19 cellular contexts compared by ENCODE assay signal in the genomic region with DNA sequence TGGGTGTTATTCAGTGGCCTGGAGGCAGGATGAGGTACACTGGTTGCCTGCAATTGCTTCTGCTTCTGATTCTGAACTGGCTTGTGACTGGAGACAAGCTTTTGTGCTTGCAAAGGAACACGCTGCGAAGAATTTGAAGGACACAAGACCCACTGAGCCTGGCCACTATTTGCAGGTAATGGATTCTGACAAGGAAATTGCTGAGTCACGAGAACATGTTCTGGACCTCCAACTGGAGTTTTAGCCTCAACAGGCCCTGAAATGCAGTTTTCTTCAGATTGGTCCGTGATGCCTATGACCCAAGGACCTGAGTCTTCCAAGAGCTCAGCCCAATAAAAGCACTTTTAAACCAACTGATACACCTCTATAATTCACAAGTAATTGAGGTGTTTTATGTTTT. TPM values are rescaled to one million over a fixed set of nuclear protein-coding genes. Genes with fewer than 3 reads are reported as not detected.
DNase-seq lines count a peak whose midpoint lies in the region; ATAC-seq, FAIRE-seq and TF ChIP-seq lines count a peak whose summit lies in the region.
"Had no signal": no experiment of that assay in that cellular context is flagged by ENCODE, and none has a peak within 500 bp of the region (broad histone marks: within the 10 kb centered on the region; RNA-seq: fewer than 3 reads in every experiment).

No MANE protein-coding gene starts in this region.

- H3K4me3 ChIP-seq in HepG2 (replicated peaks in 1 of 3; ENCODE audit: insufficient read depth in 1 of 3, low read depth in 2 of 3, low read length in 3 of 3) (no peak overlapping the region), right lobe of liver (no peak overlapping the region), HUES64 (ENCODE audit: low read length) (no peak overlapping the region)
- H3K4me3 ChIP-seq: GM23248 had no signal

- TF ChIP-seq POLR2A in HepG2 (IDR thresholded peaks at IDR 0.05; ENCODE audit: insufficient read depth in 1 of 2, low read depth in 2 of 2, low read length in 2 of 2), result no peak
- TF ChIP-seq POLR2A in right lobe of liver (IDR thresholded peaks at IDR 0.05), result no peak

- peaks cover 23% of the 10 kb centered on the region for H3K4me1 Mint-ChIP-seq in chondrocyte (ENCODE audit: low read depth)

- H3K27me3 ChIP-seq in HepG2 (ENCODE audit: control insufficient read depth in 1 of 2, insufficient read depth in 2 of 2, low read length in 2 of 2) (no peaks in the 10 kb centered on the region; a peak in 1 of 5 replicates), right lobe of liver (no peaks in the 10 kb centered on the region), HUES64 (ENCODE audit: insufficient read depth, low read length) (no peaks in the 10 kb centered on the region)

- H3K4me1 ChIP-seq in HepG2 (ENCODE audit: insufficient read depth, low read length), result peaks cover 31% of the 10 kb centered on the region
- H3K4me1 ChIP-seq in right lobe of liver, result peaks cover 0 to 25% (median 10%) of the 10 kb centered on the region in 4 donors
- H3K4me1 ChIP-seq in HUES64 (ENCODE audit: insufficient read depth, low read length), result peaks cover 16% of the 10 kb centered on the region

- DNase-seq in HepG2 (ENCODE audit: low spot score), result no peak
- no peak for DNase-seq in right lobe of liver
- DNase-seq in chondrocyte (ENCODE audit: low spot score), result no peak
- no peak for DNase-seq in mesenteric fat pad (ENCODE audit: low spot score)
- no peak for DNase-seq in midbrain (lab: John Stamatoyannopoulos, UW)
- DNase-seq: AML-193; Caco-2; CD4-positive, alpha-beta T cell; GM23248; H7 had no signal

- no peak overlapping the region for H2AFZ ChIP-seq in HepG2 (ENCODE audit: low read length)
- H2AFZ ChIP-seq: GM23248 had no signal

- no peak overlapping the region for H3K27ac ChIP-seq in HepG2 (ENCODE audit: extremely low read length, insufficient read depth, low read length)
- H3K27ac ChIP-seq in right lobe of liver, result no peak overlapping the region
- H3K27ac ChIP-seq in HUES64 (ENCODE audit: low read depth, low read length), result no peak overlapping the region
- H3K27ac ChIP-seq: C4-2B, GM23248, HL-60, KMS-11 had no signal

- intact Hi-C loops in HepG2 (cut with micrococcal nuclease; ENCODE audit: unreplicated experiment), result no loop called here
- intact Hi-C loops in right lobe of liver (cut with DNase I), result no loop called here

- no peaks in the 10 kb centered on the region for H3K27me3 Mint-ChIP-seq in chondrocyte (ENCODE audit: low read depth)
- H3K27me3 Mint-ChIP-seq: CD4-positive, alpha-beta T cell had no signal

- H3K4me3 Mint-ChIP-seq in chondrocyte (ENCODE audit: unreplicated experiment), result no peak overlapping the region

- ATAC-seq in HepG2 (no peak), right lobe of liver (no peak), HG03565 (IDR thresholded peaks at IDR 0.05; ENCODE audit: unreplicated experiment) (no peak)

- H4K20me1 ChIP-seq in HepG2 (ENCODE audit: insufficient read depth, low read length), result peaks cover 3% of the 10 kb centered on the region; the same call in 1 of the 2 replicates

- 94% methylated on average over 4 of the region's 4 CpGs for WGBS in HepG2 (ENCODE audit: low lambda C conversion rate)
- 97% methylated on average over 4 of the region's 4 CpGs for WGBS in right lobe of liver (ENCODE audit: insufficient coverage, low coverage, low lambda C conversion rate, missing lambda C conversion rate)
- 95% methylated on average over 4 of the region's 4 CpGs for WGBS in HUES64

- peaks cover 3 to 9% of the 10 kb centered on the region in 2 experiments; a peak in 3 of 5 replicates for H3K36me3 ChIP-seq in HepG2 (replicated peaks in 1 of 2; ENCODE audit: control insufficient read depth in 1 of 2, insufficient read depth in 2 of 2, low read length in 2 of 2)
- peaks cover 0 to 3% (median 0%) of the 10 kb centered on the region in 4 donors for H3K36me3 ChIP-seq in right lobe of liver
- H3K36me3 ChIP-seq in HUES64 (ENCODE audit: insufficient read depth, low read length), result peaks cover 49% of the 10 kb centered on the region

- no peak for FAIRE-seq in HepG2 (lab: Jason Lieb, UNC)
- FAIRE-seq: A204.1, D721Med, G401.6, GM19239 had no signal

- peaks cover 34% of the 10 kb centered on the region for H3K79me2 ChIP-seq in HepG2 (ENCODE audit: insufficient read depth, low read length)

- peak overlapping the region; percentile 10 for H3K27ac Mint-ChIP-seq in chondrocyte (ENCODE audit: unreplicated experiment)
- H3K27ac Mint-ChIP-seq: CD4-positive, alpha-beta T cell had no signal

- POLR2A ChIA-PET in HepG2 (lab: Yijun Ruan, JAX), result no interaction called here

- no peak for TF ChIP-seq RAD21 in HepG2 (CRISPR knock-in tag; IDR thresholded peaks at IDR 0.05)

- H3K9ac ChIP-seq in HepG2 (ENCODE audit: insufficient read depth, low read depth, low read length), result no peak overlapping the region
- H3K9ac ChIP-seq in HUES64 (ENCODE audit: low read depth, low read length), result 0 out of 2 replicates have a peak overlapping the region, but pooled peaks have one; percentile 10
- H3K9ac ChIP-seq: GM23248, KMS-11 had no signal

- in situ Hi-C loops in HepG2 (cut with HindIII; ENCODE audit: extremely low pct_ligation_motif_present, low pct_unique_long_range_greater_than_20kb), result no loop called here

- H3K4me2 ChIP-seq in HepG2 (ENCODE audit: low read depth, low read length), result no peak overlapping the region
- H3K4me2 ChIP-seq: KMS-11 had no signal

- H3K9me3 ChIP-seq in HepG2 (ENCODE audit: low read length) (no peaks in the 10 kb centered on the region), right lobe of liver (no peaks in the 10 kb centered on the region), HUES64 (ENCODE audit: insufficient read depth, low read depth, low read length) (no peaks in the 10 kb centered on the region)
- H3K9me3 ChIP-seq: Caco-2 had no signal

- TF ChIP-seq EP300 in HepG2 (IDR thresholded peaks at IDR 0.05; ENCODE audit: low read depth in 2 of 2, low read length in 2 of 2) (no peak), HepG2 (CRISPR knock-in tag; IDR thresholded peaks at IDR 0.05; ENCODE audit: borderline replicate concordance) (no peak)

- CTCF ChIA-PET in HepG2 (lab: Yijun Ruan, JAX; ENCODE audit: low intra/inter-chr PET ratio, low total read pairs), result no interaction called here

- peaks cover 23% of the 10 kb centered on the region for H3K36me3 Mint-ChIP-seq in chondrocyte (ENCODE audit: low read depth)

- H3K9me3 Mint-ChIP-seq in chondrocyte (ENCODE audit: low read depth), result no peaks in the 10 kb centered on the region

- TF ChIP-seq CTCF in HepG2 (CRISPR knock-in tag; IDR thresholded peaks at IDR 0.05) (no peak), right lobe of liver (IDR thresholded peaks at IDR 0.05) (no peak), chondrocyte (IDR thresholded peaks at IDR 0.05) (no peak)

- no TSS peak for BruUV-seq in HepG2 (replicated peaks; lab: Mats Ljungman, UMichigan)

TF ChIP-seq in HepG2, 621 proteins besides CTCF, POLR2A, EP300 and RAD21:
- TF ChIP-seq MAFK (conservative IDR thresholded peaks at IDR 0.05 in 1 of 2, IDR thresholded peaks at IDR 0.05 in 1 of 2; ENCODE audit: low read length in 2 of 2) (peak; percentile 25 to 50; a peak in 3 of 4 replicates), TEAD2 (CRISPR knock-in tag; IDR thresholded peaks at IDR 0.05) (no peak), NFE2L2 (IDR thresholded peaks at IDR 0.05; ENCODE audit: low read length) (peak; percentile 86), ZNF484 (CRISPR knock-in tag; IDR thresholded peaks at IDR 0.05; ENCODE audit: borderline replicate concordance, low read depth) (no peak), GATA4 (IDR thresholded peaks at IDR 0.05; ENCODE audit: borderline replicate concordance, low read depth) (no peak), MAFF (IDR thresholded peaks at IDR 0.05; ENCODE audit: low read depth, low read length) (peak; percentile 24; the same call in 1 of the 2 replicates)

RNA-seq across cellular contexts. Expression of a gene that starts 4.6 kb away (rescaled TPM):
- total RNA-seq in HepG2 (2016; rRNA removed; fragmentation: Illumina TruSeq; extraction: Trizol) (25.0 and 34.2 TPM in 2 replicates), right lobe of liver (10 to 100 TPM; 13.3 to 20.4 (median 18.4) TPM), chondrocyte (47.5 to 55.7 TPM (median 48.2 TPM) in 3 replicates), mesenteric fat pad (48.8 TPM)
- total RNA-seq in HepG2 (2016; cell fraction: cytosol; rRNA removed; fragmentation: Illumina TruSeq; extraction: Trizol; ENCODE audit: low read depth), result 3.0 and 4.3 TPM in 2 replicates
- total RNA-seq in HepG2 (2016; cell fraction: insoluble cytoplasmic fraction; rRNA removed; fragmentation: Illumina TruSeq; extraction: Trizol), result 23.7 and 27.2 TPM in 2 replicates
- total RNA-seq in HepG2 (2016; cell fraction: membrane; rRNA removed; fragmentation: Illumina TruSeq; extraction: Trizol), result 7.6 and 8.8 TPM in 2 replicates
- 32.3 and 37.1 TPM in 2 replicates for total RNA-seq in HepG2 (2016; cell fraction: nucleus; rRNA removed; fragmentation: Illumina TruSeq; extraction: Trizol)
- polyA plus RNA-seq in HepG2 (2011; rRNA removed), result 16.2 and 22.6 TPM in 2 replicates
- 7.8 and 9.2 TPM in 2 replicates for polyA plus RNA-seq in HepG2 (2011; cell fraction: cytosol; rRNA removed)
- 18.5 and 18.9 TPM in 2 replicates for polyA plus RNA-seq in HepG2 (2011; cell fraction: nucleus; rRNA removed)
- polyA plus RNA-seq in HepG2 (2012), result 14.1 and 15.5 TPM in 2 replicates
- polyA plus RNA-seq in HepG2 (2016; cell fraction: cytosol; fragmentation: Illumina TruSeq; extraction: Trizol; ENCODE audit: low read depth), result 0.96 and 1.1 TPM in 2 replicates
- 13.9 and 14.7 TPM in 2 replicates for polyA plus RNA-seq in HepG2 (2016; cell fraction: insoluble cytoplasmic fraction; fragmentation: Illumina TruSeq; extraction: Trizol; ENCODE audit: low read depth)
- 2.2 and 2.5 TPM in 2 replicates for polyA plus RNA-seq in HepG2 (2016; cell fraction: membrane; fragmentation: Illumina TruSeq; extraction: Trizol; ENCODE audit: low read depth)
- polyA plus RNA-seq in HepG2 (2016; cell fraction: nucleus; fragmentation: Illumina TruSeq; extraction: Trizol; ENCODE audit: insufficient read depth, low read depth), result 29.6 and 30.6 TPM in 2 replicates
- 66.6 and 87.3 TPM in 2 replicates for polyA minus RNA-seq in HepG2 (2011; rRNA and poly(A)+ RNA removed; ENCODE audit: low replicate concordance)
- polyA minus RNA-seq in HepG2 (2011; cell fraction: cytosol; rRNA and poly(A)+ RNA removed), result 24.9 and 27.7 TPM in 2 replicates
- polyA minus RNA-seq in HepG2 (2011; cell fraction: nucleus; rRNA and poly(A)+ RNA removed), result 47.5 and 55.6 TPM in 2 replicates
- polyA plus RNA-seq in HUES64 (2013, experiment 1 of 2), result 20.6 TPM
- 18.3 TPM for polyA plus RNA-seq in HUES64 (2013, experiment 2 of 2)
